Comparison of ENCODE assay signal across 8 cellular contexts in the genomic region with DNA sequence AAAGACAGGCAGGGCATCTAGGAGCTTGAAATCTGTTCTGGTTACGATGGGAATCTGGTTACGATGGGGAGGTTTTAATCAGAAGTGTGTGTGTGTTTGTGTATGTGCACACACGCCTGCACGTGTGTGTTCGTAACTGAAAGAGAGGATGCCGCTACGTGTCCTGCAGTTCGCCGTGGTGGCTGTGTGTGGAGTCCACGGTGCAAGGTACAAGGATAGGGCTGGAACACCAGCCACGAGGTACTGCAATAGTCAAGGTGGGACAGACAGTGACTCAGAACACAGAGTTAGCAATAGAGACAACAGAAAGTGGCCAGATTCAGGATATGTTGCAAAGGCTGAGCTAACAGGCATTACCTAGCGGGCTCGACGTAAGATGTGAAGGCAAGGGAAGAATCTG. TPM values are rescaled to one million over a fixed set of nuclear protein-coding genes. Genes with fewer than 3 reads are reported as not detected.
"Had no signal": no experiment of that assay in that cellular context is flagged by ENCODE, and none has a peak within 500 bp of the region (broad histone marks: within the 10 kb centered on the region; RNA-seq: fewer than 3 reads in every experiment).

No MANE protein-coding gene starts in this region.

- FAIRE-seq: H1, H54, HepG2 had no signal

- H3K4me1 Mint-ChIP-seq: GM23338, H9 had no signal

- H3K9me3 Mint-ChIP-seq: GM23338, H9, IgD-negative memory B cell had no signal

- H3K4me3 Mint-ChIP-seq: GM23338, H9, IgD-negative memory B cell had no signal

- H3K4me3 ChIP-seq: GM23338 had no signal

- DNase-seq: H9, HCEC 1CT had no signal

- H3K27ac Mint-ChIP-seq: GM23338, H9, IgD-negative memory B cell had no signal

- ATAC-seq: GM23338, HepG2 had no signal

- H3K27ac ChIP-seq: HL-60 had no signal

- H3K36me3 Mint-ChIP-seq: IgD-negative memory B cell had no signal

RNA-seq across cellular contexts. Expression of gene IGSF9B, which starts 46.7 kb away (rescaled TPM):
- total RNA-seq: HepG2 had no signal
- polyA plus RNA-seq: HepG2, IgD-negative memory B cell had no signal
